In the genomic region with DNA sequence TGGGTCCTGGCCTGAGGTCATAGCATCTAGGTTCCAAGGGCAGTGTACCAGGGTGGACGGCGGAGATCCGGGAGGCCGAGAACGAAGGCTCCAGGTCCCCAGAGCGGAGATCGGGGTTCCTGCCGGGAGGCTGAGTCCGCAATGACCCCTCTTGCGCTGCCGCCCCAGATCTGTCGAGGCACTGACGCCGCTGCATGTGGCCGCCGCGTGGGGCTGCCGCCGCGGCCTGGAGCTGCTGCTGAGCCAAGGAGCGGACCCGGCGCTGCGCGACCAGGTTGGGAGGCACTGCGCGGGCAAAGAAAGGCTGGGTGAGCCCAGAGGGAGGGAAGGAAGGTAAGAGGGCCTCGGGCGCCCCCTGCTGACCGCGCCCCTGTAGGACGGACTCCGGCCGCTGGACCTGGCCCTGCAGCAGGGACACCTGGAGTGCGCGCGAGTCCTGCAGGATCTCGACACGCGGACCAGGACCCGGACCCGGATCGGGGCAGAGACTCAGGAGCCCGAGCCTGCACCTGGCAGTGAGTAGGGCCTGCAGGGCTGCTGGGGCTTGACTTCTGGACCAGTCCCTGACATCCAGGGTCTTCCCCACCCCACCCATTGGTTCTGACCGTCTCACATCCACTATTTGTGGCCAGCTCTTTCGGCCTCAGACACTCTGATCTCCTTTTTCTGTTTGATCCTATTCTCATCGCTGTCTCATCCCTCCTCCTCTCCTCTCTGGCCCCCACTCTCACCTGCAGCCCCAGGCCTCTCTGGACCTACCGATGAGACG, we compare ENCODE assay signal across 8 cellular contexts. TPM values are rescaled to one million over a fixed set of nuclear protein-coding genes. Genes with fewer than 3 reads are reported as not detected.
DNase-seq lines count a peak whose midpoint lies in the region; ATAC-seq and TF ChIP-seq lines count a peak whose summit lies in the region.

No MANE protein-coding gene starts in this region.

- peak overlapping the region; percentile 85 for H3K4me3 Mint-ChIP-seq in activated B cell treated with CpG ODN at 0.5 μM for 24 hours

- intact Hi-C loops in activated B cell treated with CpG ODN at 0.5 μM for 24 hours (cut with micrococcal nuclease), result loop anchor here (1.0 to 2.0 kb wide), 7 partner anchors 21 to 568 kb away; partner anchors contain the start of genes HAUS8 and MYO9B
- intact Hi-C loops in left colon (cut with DNase I, micrococcal nuclease), result loop anchor here (5.0 to 10.0 kb wide), 3 partner anchors 75 to 218 kb away; no protein-coding TSS in a partner anchor

- CTCF ChIA-PET in activated B cell treated with CpG ODN at 0.5 μM for 24 hours (lab: Charles Lee), result interaction anchor here (0.8 to 2.3 kb wide), 15 partner anchors 16 to 568 kb away, joined by 3 to 10 read pairs (median 4); no protein-coding TSS in a partner anchor

- ATAC-seq in HG02938 (IDR thresholded peaks at IDR 0.05; ENCODE audit: unreplicated experiment) (peak; percentile 57), activated B cell treated with CpG ODN at 0.5 μM for 24 hours (ENCODE audit: low read depth) (peak; percentile 84), left colon (peak; percentile 98), HG02763 (IDR thresholded peaks at IDR 0.05; ENCODE audit: unreplicated experiment) (no peak)

- H3K9me3 Mint-ChIP-seq in activated B cell treated with CpG ODN at 0.5 μM for 24 hours, result no peaks in the 10 kb centered on the region

- POLR2A ChIA-PET in activated B cell treated with CpG ODN at 0.5 μM for 24 hours (lab: Charles Lee), result interaction anchor here (0.5 to 4.5 kb wide), 7 partner anchors 10 to 206 kb away, joined by 3 to 40 read pairs (median 5); partner anchors contain the start of genes BABAM1 and DDA1

- DNase-seq in GM03348 (ENCODE audit: low spot score) (peak; percentile 91), NCI-H2227 (lab: John Stamatoyannopoulos, UW; ENCODE audit: unreplicated experiment) (peak; percentile 78), activated B cell treated with CpG ODN at 0.5 μM for 24 hours (peak; percentile 79), left colon (peak; percentile 81 to 92)
- peak; percentile 72 for DNase-seq in central memory CD4-positive, alpha-beta T cell
- peak in 3 of 4 experiments; percentile 62 to 73 (median 69) for DNase-seq in stimulated activated CD4-positive, alpha-beta T cell treated with anti-CD3 and anti-CD28 coated beads, Interleukin-1b, Interleukin-23, amount 100 ng/mL, for 24 hours (ENCODE audit: low read depth in 4 of 4, low spot score in 1 of 4)

- H3K36me3 Mint-ChIP-seq in activated B cell treated with CpG ODN at 0.5 μM for 24 hours (ENCODE audit: low read depth), result peaks cover 5% of the 10 kb centered on the region

- no peaks in the 10 kb centered on the region for H3K27me3 Mint-ChIP-seq in activated B cell treated with CpG ODN at 0.5 μM for 24 hours

- no peak overlapping the region for H3K27ac Mint-ChIP-seq in activated B cell treated with CpG ODN at 0.5 μM for 24 hours

- TF ChIP-seq CTCF in activated B cell treated with CpG ODN at 0.5 μM for 24 hours (IDR thresholded peaks at IDR 0.05), result peak; percentile 52

- H3K4me1 Mint-ChIP-seq in activated B cell treated with CpG ODN at 0.5 μM for 24 hours, result peaks cover 12% of the 10 kb centered on the region

RNA-seq across cellular contexts. Expression of gene ANKLE1, which starts 1.0 kb away (rescaled TPM):
- total RNA-seq in activated B cell treated with CpG ODN at 0.5 μM for 24 hours (7.9 and 9.1 TPM in 2 replicates), left colon (under 1 TPM; 0.22 to 0.67 TPM)

RNA-seq across cellular contexts. Expression of gene BABAM1, which starts 15.4 kb away (rescaled TPM):
- 121 and 135 TPM in 2 replicates for total RNA-seq in activated B cell treated with CpG ODN at 0.5 μM for 24 hours
- total RNA-seq in left colon, result 10 to 100 TPM; 63.5 to 70.3 TPM

RNA-seq across cellular contexts. Expression of gene USHBP1, which starts 18.1 kb away (rescaled TPM):
- total RNA-seq in activated B cell treated with CpG ODN at 0.5 μM for 24 hours (0.42 and 0.44 TPM in 2 replicates), left colon (1 to 10 TPM in 1 of 2 donors, under 1 TPM in 1; 0.67 to 2.3 TPM)

RNA-seq across cellular contexts. Expression of gene ABHD8, which starts 20.6 kb away (rescaled TPM):
- total RNA-seq in activated B cell treated with CpG ODN at 0.5 μM for 24 hours (5.4 and 6.6 TPM in 2 replicates), left colon (1 to 10 TPM; 5.6 to 6.0 TPM)

RNA-seq across cellular contexts. Expression of gene MRPL34, which starts 23.0 kb away (rescaled TPM):
- total RNA-seq in activated B cell treated with CpG ODN at 0.5 μM for 24 hours, result 38.2 and 46.1 TPM in 2 replicates
- 100 to 1,000 TPM; 142 to 165 TPM for total RNA-seq in left colon
